In genomic region chr10:17203416-17203815, GRCh38 we compare ENCODE assay signal across 16 cellular contexts.
"Had no signal": no experiment of that assay in that cellular context is flagged by ENCODE, and none has a peak within 500 bp of the region (broad histone marks: within the 10 kb centered on the region; RNA-seq: fewer than 3 reads in every experiment).

No MANE protein-coding gene starts in this region.

- H3K9me3 ChIP-seq: colonic mucosa, gastrocnemius medialis, heart right ventricle, left lung, tibial artery, uterus had no signal

- H3K27me3 Mint-ChIP-seq: activated CD4-positive, alpha-beta T cell treated with anti-CD3 and anti-CD28 coated beads, Interleukin-2, amount 10 ng/mL, durations not matched to agents 7 days and 5 days; activated naive CD8-positive, alpha-beta T cell treated with anti-CD3 and anti-CD28 coated beads, Interleukin-2, amount 10 ng/mL, durations not matched to agents 7 days and 5 days; activated T-helper 17 cell treated with anti-CD3 and anti-CD28 coated beads, Interleukin-2, amount 50 U/mL, for 72 hours had no signal

- H3K27ac Mint-ChIP-seq: activated naive CD8-positive, alpha-beta T cell treated with anti-CD3 and anti-CD28 coated beads, Interleukin-2, amount 10 ng/mL, durations not matched to agents 7 days and 5 days had no signal

- H3K4me1 ChIP-seq: colonic mucosa, uterus had no signal

- H3K27me3 ChIP-seq: colonic mucosa, gastrocnemius medialis, heart right ventricle, left lung, tibial artery, uterus had no signal

- H3K9me3 Mint-ChIP-seq: activated CD4-positive, alpha-beta T cell treated with anti-CD3 and anti-CD28 coated beads, Interleukin-2, amount 10 ng/mL, durations not matched to agents 7 days and 5 days; activated naive CD8-positive, alpha-beta T cell treated with anti-CD3 and anti-CD28 coated beads, Interleukin-2, amount 10 ng/mL, durations not matched to agents 7 days and 5 days; activated T-helper 17 cell treated with anti-CD3 and anti-CD28 coated beads, Interleukin-2, amount 50 U/mL, for 72 hours had no signal

- H3K36me3 Mint-ChIP-seq: activated naive CD8-positive, alpha-beta T cell treated with anti-CD3 and anti-CD28 coated beads, Interleukin-2, amount 10 ng/mL, durations not matched to agents 7 days and 5 days had no signal

- H3K4me3 ChIP-seq: colonic mucosa, gastrocnemius medialis, heart right ventricle, left lung, skin epidermis, tibial artery, uterus had no signal

- H3K36me3 ChIP-seq: colonic mucosa, gastrocnemius medialis, heart right ventricle, left lung, tibial artery, uterus had no signal

- H3K4me3 Mint-ChIP-seq: activated naive CD8-positive, alpha-beta T cell treated with anti-CD3 and anti-CD28 coated beads, Interleukin-2, amount 10 ng/mL, durations not matched to agents 7 days and 5 days had no signal

- DNase-seq: activated CD4-positive, alpha-beta T cell treated with anti-CD3 and anti-CD28 coated beads, Interleukin-2, amount 10 ng/mL, durations not matched to agents 7 days and 5 days; activated CD4-positive, CD25-positive, alpha-beta regulatory T cell; activated CD8-positive, alpha-beta memory T cell treated with anti-CD3 and anti-CD28 coated beads for 24 hours; activated naive CD8-positive, alpha-beta T cell treated with anti-CD3 and anti-CD28 coated beads, Interleukin-2, amount 10 ng/mL, durations not matched to agents 7 days and 5 days; aorta; colonic mucosa; effector CD8-positive, alpha-beta T cell; gastrocnemius medialis; heart right ventricle; islet precursor cell; left lung; mesenchymal stem cell; tibial artery; uterus had no signal

- H3K27ac ChIP-seq: colonic mucosa, gastrocnemius medialis, heart right ventricle, left lung, uterus had no signal
